In genomic region chr7:6446977-6447588, GRCh38 we compare ENCODE assay signal across 8 cellular contexts. TPM values are rescaled to one million over a fixed set of nuclear protein-coding genes. Genes with fewer than 3 reads are reported as not detected.
DNase-seq lines count a peak whose midpoint lies in the region; ATAC-seq and TF ChIP-seq lines count a peak whose summit lies in the region.

No MANE protein-coding gene starts in this region.

- CTCF ChIA-PET in activated CD8-positive, alpha-beta T cell treated with anti-CD3 and anti-CD28 coated beads, Interleukin-2, amount 10 ng/mL, durations not matched to agents 7 days and 5 days (lab: Charles Lee), result interaction anchor here (1.0 to 2.3 kb wide), 2 partner anchors 10 to 143 kb away, joined by 3 to 12 read pairs; partner anchors contain the start of gene INTS15

- no peaks in the 10 kb centered on the region for H3K9me3 ChIP-seq in suprapubic skin

- intact Hi-C loops in CD14-positive monocyte (cut with micrococcal nuclease), result no loop called here

- peaks cover 33 to 37% of the 10 kb centered on the region in 2 donors for H3K36me3 Mint-ChIP-seq in CD14-positive monocyte
- H3K36me3 Mint-ChIP-seq in activated CD8-positive, alpha-beta T cell treated with anti-CD3 and anti-CD28 coated beads, Interleukin-2, amount 10 ng/mL, durations not matched to agents 7 days and 5 days (ENCODE audit: low read depth), result peaks cover 41% of the 10 kb centered on the region

- TF ChIP-seq POLR2A in suprapubic skin (IDR thresholded peaks at IDR 0.05), result no peak

- peaks cover 7% of the 10 kb centered on the region for H3K4me1 ChIP-seq in suprapubic skin

- peaks cover 50% of the 10 kb centered on the region for H3K4me1 Mint-ChIP-seq in CD14-positive monocyte
- H3K4me1 Mint-ChIP-seq in activated CD8-positive, alpha-beta T cell treated with anti-CD3 and anti-CD28 coated beads, Interleukin-2, amount 10 ng/mL, durations not matched to agents 7 days and 5 days (ENCODE audit: low read depth), result peaks cover 37% of the 10 kb centered on the region

- H3K27ac ChIP-seq in suprapubic skin, result peak overlapping the region; percentile 94

- DNase-seq in CD14-positive monocyte (ENCODE audit: low spot score) (peak; percentile 76), NCI-H510A (lab: John Stamatoyannopoulos, UW) (peak; percentile 22), epithelial cell of esophagus (ENCODE audit: low read depth) (peak; percentile 95), midbrain (lab: John Stamatoyannopoulos, UW) (peak; percentile 24), suprapubic skin (ENCODE audit: low spot score in 2 of 2) (peak; percentile 87 to 93)
- peak; percentile 50 for DNase-seq in activated CD8-positive, alpha-beta T cell treated with anti-CD3 and anti-CD28 coated beads, Interleukin-2, amount 10 ng/mL, durations not matched to agents 7 days and 5 days

- peaks cover 0 to 4% (median 4%) of the 10 kb centered on the region in 3 donors for H3K27me3 Mint-ChIP-seq in CD14-positive monocyte (ENCODE audit: low read depth in 3 of 3)
- no peaks in the 10 kb centered on the region for H3K27me3 Mint-ChIP-seq in activated CD8-positive, alpha-beta T cell treated with anti-CD3 and anti-CD28 coated beads, Interleukin-2, amount 10 ng/mL, durations not matched to agents 7 days and 5 days (ENCODE audit: low read depth)

- peak overlapping the region; percentile 96 for H3K4me3 ChIP-seq in epithelial cell of esophagus (ENCODE audit: low read length)
- H3K4me3 ChIP-seq in suprapubic skin, result peak overlapping the region; percentile 99

- H3K27me3 ChIP-seq in suprapubic skin, result no peaks in the 10 kb centered on the region

- peaks cover 25% of the 10 kb centered on the region for H3K36me3 ChIP-seq in suprapubic skin

- ATAC-seq in GM19395 (IDR thresholded peaks at IDR 0.05; ENCODE audit: unreplicated experiment), result peak; percentile 43
- ATAC-seq in HG03460 (IDR thresholded peaks at IDR 0.05; ENCODE audit: unreplicated experiment), result peak; percentile 42
- peak; percentile 43 for ATAC-seq in activated CD8-positive, alpha-beta T cell treated with anti-CD3 and anti-CD28 coated beads, Interleukin-2, amount 10 ng/mL, durations not matched to agents 7 days and 5 days

- POLR2A ChIA-PET in activated CD8-positive, alpha-beta T cell treated with anti-CD3 and anti-CD28 coated beads, Interleukin-2, amount 10 ng/mL, durations not matched to agents 7 days and 5 days (lab: Charles Lee), result interaction anchor here (0.5 to 2.4 kb wide), 2 partner anchors 9 to 882 kb away, joined by 3 to 25 read pairs; no protein-coding TSS in a partner anchor

- TF ChIP-seq CTCF in CD14-positive monocyte (IDR thresholded peaks at IDR 0.05), result no peak
- no peak for TF ChIP-seq CTCF in epithelial cell of esophagus (IDR thresholded peaks at IDR 0.05; ENCODE audit: insufficient read depth, low read depth, low read length, missing control alignments)
- no peak for TF ChIP-seq CTCF in suprapubic skin (IDR thresholded peaks at IDR 0.05)

- TF ChIP-seq EP300 in suprapubic skin (IDR thresholded peaks at IDR 0.05), result no peak

- peak overlapping the region; percentile 95 to 98 (median 97) for H3K27ac Mint-ChIP-seq in CD14-positive monocyte
- peak overlapping the region; percentile 91 for H3K27ac Mint-ChIP-seq in activated CD8-positive, alpha-beta T cell treated with anti-CD3 and anti-CD28 coated beads, Interleukin-2, amount 10 ng/mL, durations not matched to agents 7 days and 5 days

- no peaks in the 10 kb centered on the region for H3K9me3 Mint-ChIP-seq in CD14-positive monocyte
- no peaks in the 10 kb centered on the region for H3K9me3 Mint-ChIP-seq in activated CD8-positive, alpha-beta T cell treated with anti-CD3 and anti-CD28 coated beads, Interleukin-2, amount 10 ng/mL, durations not matched to agents 7 days and 5 days (ENCODE audit: insufficient read depth)

- peak overlapping the region; percentile 92 to 94 for H3K4me3 Mint-ChIP-seq in CD14-positive monocyte
- peak overlapping the region; percentile 96 for H3K4me3 Mint-ChIP-seq in activated CD8-positive, alpha-beta T cell treated with anti-CD3 and anti-CD28 coated beads, Interleukin-2, amount 10 ng/mL, durations not matched to agents 7 days and 5 days

- WGBS in suprapubic skin, result 4% methylated on average over 15 of the region's 25 CpGs

RNA-seq across cellular contexts. Expression of gene DAGLB, which starts 0.7 kb away (rescaled TPM):
- 10 to 100 TPM; 15.2 to 16.4 TPM for polyA plus RNA-seq in CD14-positive monocyte
- total RNA-seq in activated CD8-positive, alpha-beta T cell treated with anti-CD3 and anti-CD28 coated beads, Interleukin-2, amount 10 ng/mL, durations not matched to agents 7 days and 5 days, result 10 to 100 TPM; 25.1 to 28.5 TPM
- 10 to 100 TPM; 19.0 to 61.2 (median 22.0) TPM for total RNA-seq in suprapubic skin

RNA-seq across cellular contexts. Expression of gene KDELR2, which starts 36.9 kb away (rescaled TPM):
- 100 to 1,000 TPM in 1 of 2 donors, 10 to 100 TPM in 1; 91.7 to 103 TPM for polyA plus RNA-seq in CD14-positive monocyte
- total RNA-seq in activated CD8-positive, alpha-beta T cell treated with anti-CD3 and anti-CD28 coated beads, Interleukin-2, amount 10 ng/mL, durations not matched to agents 7 days and 5 days, result 10 to 100 TPM; 60.3 to 61.9 TPM
- total RNA-seq in suprapubic skin, result 10 to 100 TPM; 62.4 to 70.5 (median 68.9) TPM

Comparison
In these comparisons a context has a peak if more than half of its experiments do, and no peak if none do; other contexts are left out.
1. Peak in every context shown above with its lines: DNase-seq, ATAC-seq, H3K4me3 ChIP-seq and H3K27ac ChIP-seq.
2. DNase-seq: peak in every context shown above with its lines; median percentile 95 in epithelial cell of esophagus; 90 in suprapubic skin; 76 in CD14-positive monocyte; 50 in activated CD8-positive, alpha-beta T cell treated with anti-CD3 and anti-CD28 coated beads, Interleukin-2, amount 10 ng/mL, durations not matched to agents 7 days and 5 days; 24 in midbrain; 22 in NCI-H510A.